1 cellular context compared by ENCODE assay signal in the genomic region with DNA sequence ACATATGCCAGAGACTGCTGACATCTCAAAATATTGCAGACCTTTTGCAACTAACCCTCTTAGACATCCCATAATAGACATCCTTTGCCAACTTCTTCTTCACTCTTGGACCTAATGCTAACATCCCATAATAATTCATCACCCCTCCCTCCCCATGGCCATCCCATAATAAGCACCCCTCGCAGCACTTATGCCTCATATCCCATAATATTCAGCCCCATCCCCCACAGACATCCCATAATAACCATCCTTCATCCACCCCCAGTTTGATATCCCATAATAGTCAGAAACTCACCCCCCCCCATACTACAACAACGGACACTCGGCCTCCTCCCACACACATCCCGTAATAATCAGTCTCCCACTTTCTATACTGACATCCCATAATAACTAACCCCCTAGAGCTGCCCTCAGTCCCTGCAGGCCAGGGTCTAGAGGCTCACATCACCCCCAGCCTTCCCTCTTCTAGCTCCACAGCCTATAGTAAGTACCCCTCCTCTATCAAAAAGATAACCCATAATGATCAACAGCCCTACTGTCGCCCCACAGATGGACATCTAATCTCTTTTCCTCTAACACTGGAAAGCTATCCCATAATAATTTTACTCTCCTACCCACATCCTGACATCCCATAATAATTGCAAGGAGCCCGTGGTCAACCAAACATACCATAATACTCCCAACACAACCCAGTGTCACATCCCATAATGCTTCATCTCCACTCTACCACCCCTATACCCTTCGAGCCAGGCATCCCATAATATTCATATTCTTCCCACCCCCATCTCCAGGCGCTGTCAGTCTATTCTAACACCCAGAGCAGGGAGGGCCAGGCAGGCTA.
TF ChIP-seq lines count a peak whose summit lies in the region.

No MANE protein-coding gene starts in this region.

TF ChIP-seq in IMR-90, 13 proteins besides CTCF, POLR2A, EP300 and RAD21:
- no peak for TF ChIP-seq MAZ (IDR thresholded peaks at IDR 0.05; ENCODE audit: borderline replicate concordance, low read depth, low read length)
- no peak for TF ChIP-seq SMC3 (IDR thresholded peaks at IDR 0.05; ENCODE audit: low read depth, low read length)
- peak; percentile 47 for TF ChIP-seq MAFK (IDR thresholded peaks at IDR 0.05; ENCODE audit: low read depth, low read length)
- TF ChIP-seq NFE2L2 (IDR thresholded peaks at IDR 0.05; ENCODE audit: low read depth, low read length): no peak
